ENCODE assay signal across 8 cellular contexts in genomic region chr17:58007781-58008706, GRCh38. TPM values are rescaled to one million over a fixed set of nuclear protein-coding genes. Genes with fewer than 3 reads are reported as not detected.
DNase-seq lines count a peak whose midpoint lies in the region; ATAC-seq and TF ChIP-seq lines count a peak whose summit lies in the region.

No MANE protein-coding gene starts in this region.

- intact Hi-C loops in sciatic nerve (cut with DNase I), result no loop called here

- in situ Hi-C loops in GM13977 (cut with MboI; ENCODE audit: low pct_unique_long_range_greater_than_20kb, low sequenced_read_pairs, unreplicated experiment), result loop anchor here (10.0 kb wide), 1 partner anchor 153 kb away; the partner anchor contains the start of gene MRPS23

- TF ChIP-seq CTCF in fibroblast of the aortic adventitia (IDR thresholded peaks at IDR 0.05; ENCODE audit: insufficient read depth, low read length), result no peak
- TF ChIP-seq CTCF in GM13977 (IDR thresholded peaks at IDR 0.05; ENCODE audit: extremely low read depth, insufficient read depth, missing control alignments), result no peak

- DNase-seq in NCI-H510A treated with DMSO at 0.1 percent for 48 hours (lab: John Stamatoyannopoulos, UW), result peak; percentile 40
- DNase-seq in NCI-H510A (lab: John Stamatoyannopoulos, UW), result no peak
- DNase-seq in fibroblast of the aortic adventitia (ENCODE audit: low read depth), result no peak
- no peak for DNase-seq in sciatic nerve (ENCODE audit: low spot score)
- DNase-seq in GM13977 (ENCODE audit: low spot score), result no peak
- DNase-seq in NK-92 treated with Interleukin-12 subunit alpha and Interleukin-12 subunit beta, amount 100 ng/mL, for 24 hours (lab: John Stamatoyannopoulos, UW), result no peak

- peak overlapping the region; percentile 97 for H3K4me3 ChIP-seq in fibroblast of the aortic adventitia (ENCODE audit: low read depth, low read length)

- peak; percentile 27 for ATAC-seq in HG02852 (IDR thresholded peaks at IDR 0.05; ENCODE audit: unreplicated experiment)
- peak; percentile 46 for ATAC-seq in SK-N-SH treated with all-trans-retinoic acid at 6 μM for 48 hours
- peak; percentile 34 for ATAC-seq in sciatic nerve

TF ChIP-seq in SK-N-SH treated with all-trans-retinoic acid at 6 μM for 48 hours, 23 proteins besides CTCF, POLR2A, EP300 and RAD21:
- TF ChIP-seq PPARA (CRISPR knock-in tag; IDR thresholded peaks at IDR 0.05; ENCODE audit: borderline replicate concordance) (no peak), SNAI2 (CRISPR knock-in tag; IDR thresholded peaks at IDR 0.05) (0 out of 2 replicates have a peak, but pooled peaks have one; percentile 3), ARNTL (CRISPR knock-in tag; IDR thresholded peaks at IDR 0.05; ENCODE audit: borderline replicate concordance, low read depth) (no peak), ZNF70 (CRISPR knock-in tag; IDR thresholded peaks at IDR 0.05) (no peak), ZFP30 (CRISPR knock-in tag; IDR thresholded peaks at IDR 0.05) (no peak)

RNA-seq across cellular contexts. Expression of gene SRSF1, which starts 1.0 kb away (rescaled TPM):
- 330 and 375 TPM in 2 replicates for total RNA-seq in fibroblast of the aortic adventitia (ENCODE audit: low replicate concordance)
- 169 TPM for total RNA-seq in sciatic nerve

RNA-seq across cellular contexts. Expression of gene VEZF1, which starts 20.0 kb away (rescaled TPM):
- total RNA-seq in fibroblast of the aortic adventitia (ENCODE audit: low replicate concordance), result 16.4 and 76.2 TPM in 2 replicates
- total RNA-seq in sciatic nerve, result 73.8 TPM

RNA-seq across cellular contexts. Expression of gene CUEDC1, which starts 52.8 kb away (rescaled TPM):
- total RNA-seq in fibroblast of the aortic adventitia (ENCODE audit: low replicate concordance) (17.1 and 25.7 TPM in 2 replicates), sciatic nerve (44.3 TPM)
